1 cellular context compared by ENCODE assay signal in genomic region chr1:117061986-117062415, GRCh38.
TF ChIP-seq lines count a peak whose summit lies in the region.

No MANE protein-coding gene starts in this region.

TF ChIP-seq in GM12878, 131 proteins besides CTCF, POLR2A, EP300 and RAD21 (continued from another document and continues in another):
- TF ChIP-seq CEBPZ (IDR thresholded peaks at IDR 0.05; ENCODE audit: low read depth, low read length) = no peak
- TF ChIP-seq EGR1 (IDR thresholded peaks at IDR 0.05; ENCODE audit: borderline replicate concordance in 1 of 2, low read depth in 2 of 2, low read length in 2 of 2) = no peak
- TF ChIP-seq FOXM1 (IDR thresholded peaks at IDR 0.05; ENCODE audit: low read depth, low read length) = peak; percentile 98
- no peak for TF ChIP-seq ZZZ3 (IDR thresholded peaks at IDR 0.05; ENCODE audit: control insufficient read depth, insufficient read length, low read depth)
- no peak for TF ChIP-seq ZBTB40 (IDR thresholded peaks at IDR 0.05; ENCODE audit: borderline replicate concordance)
- peak; percentile 97 for TF ChIP-seq JUNB (IDR thresholded peaks at IDR 0.05)
- TF ChIP-seq BMI1 (IDR thresholded peaks at IDR 0.05; ENCODE audit: borderline replicate concordance) = peak; percentile 82
- no peak for TF ChIP-seq CHD4 (IDR thresholded peaks at IDR 0.05)
- no peak for TF ChIP-seq ATF3 (IDR thresholded peaks at IDR 0.05; ENCODE audit: borderline replicate concordance, extremely low read depth, low read depth, low read length)
- TF ChIP-seq RELA (IDR thresholded peaks at IDR 0.05; ENCODE audit: borderline replicate concordance, partially characterized antibody) = peak; percentile 79
- TF ChIP-seq BHLHE40 (IDR thresholded peaks at IDR 0.05; ENCODE audit: borderline replicate concordance in 1 of 2, low read depth in 2 of 2, low read length in 1 of 2) = peak; percentile 22 to 44; a peak in 2 of 4 replicates
- no peak for TF ChIP-seq WRNIP1 (IDR thresholded peaks at IDR 0.05; ENCODE audit: borderline replicate concordance, low read depth, low read length)
- no peak for TF ChIP-seq SMC3 (IDR thresholded peaks at IDR 0.05; ENCODE audit: borderline replicate concordance, low read length)
- no peak for TF ChIP-seq E2F8 (IDR thresholded peaks at IDR 0.05; ENCODE audit: low read depth, partially characterized antibody)
- peak; percentile 100 for TF ChIP-seq IKZF2 (IDR thresholded peaks at IDR 0.05)
- peak; percentile 84 for TF ChIP-seq IRF4 (IDR thresholded peaks at IDR 0.05; ENCODE audit: low read depth, low read length)
- no peak for TF ChIP-seq TCF3 (IDR thresholded peaks at IDR 0.05; ENCODE audit: borderline replicate concordance, insufficient read depth, low read depth, low read length)
- TF ChIP-seq KDM1A (IDR thresholded peaks at IDR 0.05; ENCODE audit: borderline replicate concordance) = no peak
- peak; percentile 93 for TF ChIP-seq MEF2B (IDR thresholded peaks at IDR 0.05; ENCODE audit: partially characterized antibody, poor library complexity, severe bottlenecking)
- TF ChIP-seq RFX5 (IDR thresholded peaks at IDR 0.05; ENCODE audit: low read depth, low read length) = no peak
- no peak for TF ChIP-seq HSF1 (IDR thresholded peaks at IDR 0.05; ENCODE audit: low read depth, low read length)
- no peak for TF ChIP-seq IRF5 (IDR thresholded peaks at IDR 0.05; ENCODE audit: borderline replicate concordance)
- peak; percentile 44; the same call in 1 of the 2 replicates for TF ChIP-seq TBL1XR1 (IDR thresholded peaks at IDR 0.05; ENCODE audit: low read depth, low read length)
- no peak for TF ChIP-seq E2F4 (IDR thresholded peaks at IDR 0.05; ENCODE audit: low read depth, low read length)
- no peak for TF ChIP-seq CBX3 (IDR thresholded peaks at IDR 0.05; ENCODE audit: borderline replicate concordance, low read depth)
- peak; percentile 57; the same call in 1 of the 2 replicates for TF ChIP-seq MLLT1 (IDR thresholded peaks at IDR 0.05)
- TF ChIP-seq TAF1 (IDR thresholded peaks at IDR 0.05; ENCODE audit: borderline replicate concordance, low read depth, low read length) = no peak
- TF ChIP-seq NBN (IDR thresholded peaks at IDR 0.05) = peak; percentile 81
- no peak for TF ChIP-seq ELK1 (IDR thresholded peaks at IDR 0.05; ENCODE audit: low read depth, low read length)
- peak; percentile 99 for TF ChIP-seq RELB (IDR thresholded peaks at IDR 0.05; ENCODE audit: low read depth)
- TF ChIP-seq MAX (IDR thresholded peaks at IDR 0.05; ENCODE audit: low read depth, low read length) = no peak
- TF ChIP-seq NR2C2 (IDR thresholded peaks at IDR 0.05; ENCODE audit: borderline replicate concordance, control insufficient read depth, insufficient read length, low read depth) = no peak
- TF ChIP-seq ATF2 (IDR thresholded peaks at IDR 0.05; ENCODE audit: low read length) = peak; percentile 99
- TF ChIP-seq CHD2 (IDR thresholded peaks at IDR 0.05; ENCODE audit: borderline replicate concordance, low read depth, low read length) = no peak
- no peak for TF ChIP-seq PAX8 (IDR thresholded peaks at IDR 0.05)
- peak; percentile 92 for TF ChIP-seq TCF7 (IDR thresholded peaks at IDR 0.05; ENCODE audit: borderline replicate concordance)
